Comparison of ENCODE assay signal across 29 cellular contexts in genomic region chr14:63964063-63964462, GRCh38.
DNase-seq lines count a peak whose midpoint lies in the region; ATAC-seq and TF ChIP-seq lines count a peak whose summit lies in the region.
"Had no signal": no experiment of that assay in that cellular context is flagged by ENCODE, and none has a peak within 500 bp of the region (broad histone marks: within the 10 kb centered on the region; RNA-seq: fewer than 3 reads in every experiment).

No MANE protein-coding gene starts in this region.

- H3K9ac ChIP-seq in HUES64 (ENCODE audit: low read depth, low read length), result no peak overlapping the region

- H3K36me3 ChIP-seq in HUES64 (ENCODE audit: insufficient read depth, low read length) (peaks cover 30% of the 10 kb centered on the region), A673 (ENCODE audit: insufficient read depth, low read length, poor library complexity, severe bottlenecking) (peaks cover 10% of the 10 kb centered on the region)
- H3K36me3 ChIP-seq: breast epithelium, uterus had no signal

- no peaks in the 10 kb centered on the region for H3K27me3 ChIP-seq in HUES64 (ENCODE audit: insufficient read depth, low read length)
- no peaks in the 10 kb centered on the region for H3K27me3 ChIP-seq in A673 (replicated peaks; ENCODE audit: insufficient read depth, low read depth, low read length, poor library complexity)
- H3K27me3 ChIP-seq: breast epithelium, heart left ventricle, SJCRH30, uterus had no signal

- H3K9me3 ChIP-seq in HUES64 (ENCODE audit: insufficient read depth, low read depth, low read length) (no peaks in the 10 kb centered on the region), A673 (ENCODE audit: low read depth, low read length, poor library complexity, severe bottlenecking) (no peaks in the 10 kb centered on the region)
- H3K9me3 ChIP-seq: breast epithelium, Caco-2, heart left ventricle, SJCRH30, uterus had no signal

- 83% methylated on average over 2 of the region's 2 CpGs for WGBS in HUES64

- peaks cover 17% of the 10 kb centered on the region for H3K4me1 ChIP-seq in HUES64 (ENCODE audit: insufficient read depth, low read length)
- H3K4me1 ChIP-seq in A673 (ENCODE audit: insufficient read depth, low read length, poor library complexity, severe bottlenecking), result no peaks in the 10 kb centered on the region
- H3K4me1 ChIP-seq: breast epithelium, Caco-2, uterus had no signal

- POLR2A ChIA-PET in A673 (lab: Charles Lee; ENCODE audit: low non-redundant PET), result no interaction called here

- ATAC-seq in HG03280 (IDR thresholded peaks at IDR 0.05; ENCODE audit: unreplicated experiment), result no peak
- ATAC-seq: activated CD8-positive, alpha-beta T cell treated with anti-CD3 and anti-CD28 coated beads, Interleukin-2, amount 10 ng/mL, durations not matched to agents 7 days and 5 days; heart left ventricle; Panc1; stimulated activated effector memory CD8-positive, alpha-beta T cell treated with anti-CD3 and anti-CD28 coated beads, Interleukin-12 subunit alpha, Interleukin-12 subunit beta, amount 100 ng/mL, for 72 hours; T-cell had no signal

- H3K27ac ChIP-seq in HUES64 (ENCODE audit: low read depth, low read length), result peak overlapping the region; percentile 18; the same call in 1 of the 2 replicates
- no peak overlapping the region for H3K27ac ChIP-seq in A673 (ENCODE audit: low read depth, low read length, poor library complexity, severe bottlenecking)
- H3K27ac ChIP-seq: breast epithelium, heart left ventricle, SJCRH30, uterus had no signal

- CTCF ChIA-PET in A673 (lab: Charles Lee), result no interaction called here

- no peak for TF ChIP-seq CTCF in A673 (conservative IDR thresholded peaks at IDR 0.05; ENCODE audit: low read depth, low read length)

- intact Hi-C loops in A673 (cut with micrococcal nuclease; ENCODE audit: unreplicated experiment), result no loop called here

- DNase-seq in DMS79 treated with DMSO at 0.1 percent for 48 hours (lab: John Stamatoyannopoulos, UW) (peak; percentile 50), NCI-H510A treated with DMSO at 0.1 percent for 48 hours (lab: John Stamatoyannopoulos, UW) (peak; percentile 57), iPS DF 19.7 (ENCODE audit: low read depth, low spot score) (peak; percentile 5), A673 (ENCODE audit: low spot score) (no peak), NCI-H146 (lab: John Stamatoyannopoulos, UW) (no peak)
- DNase-seq: activated CD8-positive, alpha-beta T cell treated with anti-CD3 and anti-CD28 coated beads, Interleukin-2, amount 10 ng/mL, durations not matched to agents 7 days and 5 days; activated gamma-delta T cell treated with Interleukin-2 at 50 U/mL for 16 hours; activated T-cell treated with anti-CD3 and anti-CD28 coated beads for 4 hours; amniotic stem cell; C1 segment of cervical spinal cord; Caco-2; effector memory CD4-positive, alpha-beta T cell; foreskin fibroblast; heart left ventricle; KBM-7; mesendoderm; NCI-H1694; NCI-H446; occipital lobe; SJCRH30; substantia nigra; T-cell; uterus had no signal

- BruUV-seq in A673 (replicated peaks; lab: Mats Ljungman, UMichigan), result no TSS peak

- no peak overlapping the region for H3K4me3 ChIP-seq in HUES64 (ENCODE audit: low read length)
- H3K4me3 ChIP-seq in A673 (ENCODE audit: low read depth, low read length, poor library complexity, severe bottlenecking), result no peak overlapping the region
- H3K4me3 ChIP-seq: breast epithelium, heart left ventricle, SJCRH30, smooth muscle cell, uterus had no signal

Comparison
In these comparisons a context has a peak if more than half of its experiments do, and no peak if none do; other contexts are left out.
1. DNase-seq: peak in DMS79 treated with DMSO at 0.1 percent for 48 hours (single experiment), NCI-H510A treated with DMSO at 0.1 percent for 48 hours (single experiment) and iPS DF 19.7 (single experiment); none in A673 (single experiment) and NCI-H146 (single experiment).